Comparison of ENCODE assay signal across 14 cellular contexts in the genomic region with DNA sequence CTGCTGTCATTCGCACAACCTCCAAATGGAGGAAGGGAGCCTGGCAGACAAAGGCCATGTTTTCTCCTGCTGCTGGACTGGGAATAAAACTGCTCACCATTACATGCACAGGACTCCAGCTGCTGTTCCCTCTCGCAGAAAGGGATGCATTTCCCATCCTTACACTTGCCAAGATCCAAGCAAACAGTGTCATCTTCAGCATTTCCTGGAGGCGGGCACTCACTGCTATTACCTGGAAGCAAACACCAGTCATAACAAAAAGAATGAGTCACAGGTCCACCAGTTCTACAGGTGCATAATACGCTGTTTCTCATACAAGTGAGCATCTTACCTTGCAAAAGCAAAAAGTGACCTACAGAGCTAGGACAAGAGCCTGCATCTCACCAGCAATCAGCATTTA. TPM values are rescaled to one million over a fixed set of nuclear protein-coding genes. Genes with fewer than 3 reads are reported as not detected.
DNase-seq lines count a peak whose midpoint lies in the region; ATAC-seq and TF ChIP-seq lines count a peak whose summit lies in the region.
"Had no signal": no experiment of that assay in that cellular context is flagged by ENCODE, and none has a peak within 500 bp of the region (broad histone marks: within the 10 kb centered on the region; RNA-seq: fewer than 3 reads in every experiment).

No MANE protein-coding gene starts in this region.

- no peak for TF ChIP-seq CTCF in vagina (IDR thresholded peaks at IDR 0.05)

- peaks cover 3 to 8% (median 4%) of the 10 kb centered on the region in 3 donors for H3K4me1 Mint-ChIP-seq in T-cell

- H3K9me3 ChIP-seq in vagina = no peaks in the 10 kb centered on the region
- H3K9me3 ChIP-seq: testis had no signal

- H3K27ac Mint-ChIP-seq in T-cell = peak overlapping the region; percentile 28 to 49
- H3K27ac Mint-ChIP-seq: activated CD8-positive, alpha-beta memory T cell treated with anti-CD3 and anti-CD28 coated beads, Interleukin-2, amount 10 ng/mL, durations not matched to agents 7 days and 5 days had no signal

- DNase-seq in COLO668 (lab: John Stamatoyannopoulos, UW; ENCODE audit: unreplicated experiment) (peak; percentile 62), DMS53 treated with DMSO at 0.1 percent for 48 hours (lab: John Stamatoyannopoulos, UW; ENCODE audit: unreplicated experiment) (peak; percentile 92), T-cell (no peak), kidney tubule cell (ENCODE audit: low spot score) (peak; percentile 70), iPS-NIHi11 (ENCODE audit: low spot score) (no peak), vagina (ENCODE audit: extremely low spot score in 2 of 2) (no peak)
- DNase-seq: activated CD8-positive, alpha-beta memory T cell treated with anti-CD3 and anti-CD28 coated beads, Interleukin-2, amount 10 ng/mL, durations not matched to agents 7 days and 5 days; aorta; effector CD8-positive, alpha-beta T cell; naive B cell; NCI-H187 treated with DMSO at 0.1 percent for 48 hours; testis had no signal

- intact Hi-C loops in vagina (cut with DNase I) = no loop called here

- POLR2A ChIA-PET in T-cell (lab: Charles Lee) = no interaction called here

- H3K36me3 Mint-ChIP-seq in T-cell = peaks cover 61% of the 10 kb centered on the region

- CTCF ChIA-PET in T-cell (lab: Charles Lee) = no interaction called here

- no peak overlapping the region for H3K27ac ChIP-seq in vagina
- H3K27ac ChIP-seq: testis had no signal

- H3K4me1 ChIP-seq in vagina = no peaks in the 10 kb centered on the region
- H3K4me1 ChIP-seq: testis had no signal

- H3K36me3 ChIP-seq in vagina = peaks cover 0 to 46% of the 10 kb centered on the region in 2 donors

- no peak overlapping the region for H3K4me3 Mint-ChIP-seq in T-cell
- H3K4me3 Mint-ChIP-seq: activated CD8-positive, alpha-beta memory T cell treated with anti-CD3 and anti-CD28 coated beads, Interleukin-2, amount 10 ng/mL, durations not matched to agents 7 days and 5 days; naive B cell had no signal

- H3K4me3 ChIP-seq in vagina = no peak overlapping the region
- H3K4me3 ChIP-seq: testis had no signal

- H3K9me3 Mint-ChIP-seq in T-cell = no peaks in the 10 kb centered on the region
- H3K9me3 Mint-ChIP-seq: naive B cell had no signal

- peak in 1 of 4 experiments; percentile 27 for ATAC-seq in T-cell (replicated peaks in 1 of 4)
- ATAC-seq in HG03039 (IDR thresholded peaks at IDR 0.05; ENCODE audit: unreplicated experiment) = no peak
- ATAC-seq: activated CD8-positive, alpha-beta memory T cell treated with anti-CD3 and anti-CD28 coated beads, Interleukin-2, amount 10 ng/mL, durations not matched to agents 7 days and 5 days; sciatic nerve had no signal

- no peak for TF ChIP-seq POLR2A in vagina (IDR thresholded peaks at IDR 0.05)

- no peaks in the 10 kb centered on the region for H3K27me3 ChIP-seq in vagina
- H3K27me3 ChIP-seq: testis had no signal

- H3K27me3 Mint-ChIP-seq in T-cell = no peaks in the 10 kb centered on the region
- H3K27me3 Mint-ChIP-seq: activated CD8-positive, alpha-beta memory T cell treated with anti-CD3 and anti-CD28 coated beads, Interleukin-2, amount 10 ng/mL, durations not matched to agents 7 days and 5 days; naive B cell had no signal

RNA-seq across cellular contexts. Expression of gene IAH1, which starts 22.7 kb away (rescaled TPM):
- 10 to 100 TPM; 44.9 to 54.8 (median 51.9) TPM for total RNA-seq in T-cell
- 40.0 TPM for total RNA-seq in vagina

RNA-seq across cellular contexts. Expression of gene ADAM17, which starts 58.6 kb away (rescaled TPM):
- total RNA-seq in T-cell (10 to 100 TPM; 26.5 to 34.5 (median 29.5) TPM), vagina (33.4 TPM)

Comparison
In these comparisons a context has a peak if more than half of its experiments do, and no peak if none do; other contexts are left out.
1. DNase-seq: peak in COLO668 (single experiment), DMS53 treated with DMSO at 0.1 percent for 48 hours (single experiment) and kidney tubule cell (single experiment); none in T-cell (0 of 34), iPS-NIHi11 (single experiment) and vagina (0 of 2).